In genomic region chr11:27233654-27234042, GRCh38 we compare ENCODE assay signal across 8 cellular contexts.
DNase-seq lines count a peak whose midpoint lies in the region; ATAC-seq and TF ChIP-seq lines count a peak whose summit lies in the region.

No MANE protein-coding gene starts in this region.

- H3K4me3 Mint-ChIP-seq in nephron = peak overlapping the region; percentile 66 to 86 (median 74)

- TF ChIP-seq CTCF in nephron (IDR thresholded peaks at IDR 0.05; ENCODE audit: unreplicated experiment in 3 of 3) (no peak), GM20000 (IDR thresholded peaks at IDR 0.05; ENCODE audit: extremely low read depth, missing control alignments) (no peak)

- peaks cover 72% of the 10 kb centered on the region for H3K4me1 Mint-ChIP-seq in nephron

- H3K36me3 ChIP-seq in GM23248 (ENCODE audit: low read depth) = no peaks in the 10 kb centered on the region

- peaks cover 4% of the 10 kb centered on the region for H3K27me3 Mint-ChIP-seq in nephron (ENCODE audit: low read depth)

- H3K4me3 ChIP-seq in GM23248 = peak overlapping the region; percentile 48

- peak; percentile 24 for ATAC-seq in GM18517 (IDR thresholded peaks at IDR 0.05; ENCODE audit: unreplicated experiment)
- no peak for ATAC-seq in HG03097 (IDR thresholded peaks at IDR 0.05; ENCODE audit: low FRiP score, unreplicated experiment)

- H2AFZ ChIP-seq in GM23248 = 0 out of 2 replicates have a peak overlapping the region, but pooled peaks have one; percentile 2

- peak overlapping the region; percentile 95 for H3K27ac ChIP-seq in GM23248

- 10 to 28% methylated on average over 3 of the region's 3 CpGs for WGBS in GM23248 (ENCODE audit: low coverage in 1 of 2, low lambda C conversion rate in 2 of 2, missing lambda C conversion rate in 2 of 2), 2 experiments

- peaks cover 70% of the 10 kb centered on the region for H3K4me1 ChIP-seq in GM23248 (ENCODE audit: insufficient read depth)

- H3K9me3 Mint-ChIP-seq in nephron = no peaks in the 10 kb centered on the region

- H3F3A ChIP-seq in GM23248 (ENCODE audit: insufficient read depth) = peaks cover 42% of the 10 kb centered on the region

- H4K20me1 ChIP-seq in GM23248 (ENCODE audit: insufficient read depth) = no peaks in the 10 kb centered on the region

- no peaks in the 10 kb centered on the region for H3K27me3 ChIP-seq in GM23248 (replicated peaks; ENCODE audit: insufficient read depth)

- no peaks in the 10 kb centered on the region for H3K9me3 ChIP-seq in GM23248 (ENCODE audit: low read depth)

- H3K4me2 ChIP-seq in GM23248 (ENCODE audit: unreplicated experiment) = peak overlapping the region; percentile 78

- in situ Hi-C loops in GM23248 (cut with MboI) = no loop called here

- no peaks in the 10 kb centered on the region for H3K36me3 Mint-ChIP-seq in nephron (ENCODE audit: low read depth)

- no peaks in the 10 kb centered on the region for H3K79me2 ChIP-seq in GM23248 (ENCODE audit: insufficient read depth)

- peak overlapping the region; percentile 95 to 98 (median 96) for H3K27ac Mint-ChIP-seq in nephron

- H3K9ac ChIP-seq in GM23248 = peak overlapping the region; percentile 83

- H3K9me2 ChIP-seq in GM23248 (ENCODE audit: insufficient read depth) = no peaks in the 10 kb centered on the region

- DNase-seq in GM23248 = peak; percentile 47
- peak; percentile 59 to 87 for DNase-seq in NCI-H524 (lab: John Stamatoyannopoulos, UW)
- DNase-seq in AG08395 (ENCODE audit: low spot score) = no peak
- no peak for DNase-seq in AML-193 (lab: John Stamatoyannopoulos, UW)
- no peak for DNase-seq in GM20000 (ENCODE audit: low spot score)

Comparison
In these comparisons a context has a peak if more than half of its experiments do, and no peak if none do; other contexts are left out.
1. DNase-seq: peak in GM23248 (single experiment) and NCI-H524 (2 of 2); none in AG08395 (single experiment), AML-193 (0 of 2) and GM20000 (single experiment).